ENCODE assay signal across 9 cellular contexts in genomic region chr15:85482896-85483295, GRCh38.
A peak's percentile ranks its signal among the peaks of the same experiment; 100 is the strongest.
DNase-seq lines count a peak whose midpoint lies in the region; ATAC-seq, FAIRE-seq and TF ChIP-seq lines count a peak whose summit lies in the region.
"Had no signal": no experiment of that assay in that cellular context is flagged by ENCODE, and none has a peak within 500 bp of the region (broad histone marks: within the 10 kb centered on the region; RNA-seq: fewer than 3 reads in every experiment).

No MANE protein-coding gene starts in this region.

- H4K20me1 ChIP-seq in HepG2 (ENCODE audit: insufficient read depth, low read length) = no peaks in the 10 kb centered on the region; the same call in 1 of the 2 replicates
- H4K20me1 ChIP-seq in keratinocyte (ENCODE audit: control insufficient read depth, extremely low read depth, insufficient read depth, low read length) = no peaks in the 10 kb centered on the region

- no peaks in the 10 kb centered on the region for H3K36me3 Mint-ChIP-seq in WTC11

- H3K4me3 ChIP-seq in right lobe of liver (no peak overlapping the region), HepG2 (replicated peaks in 1 of 3; ENCODE audit: insufficient read depth in 1 of 3, low read depth in 2 of 3, low read length in 3 of 3) (no peak overlapping the region), keratinocyte (ENCODE audit: control insufficient read depth in 2 of 3, extremely low read depth in 1 of 3, insufficient read depth in 2 of 3, low read depth in 1 of 3, low read length in 3 of 3) (no peak overlapping the region), vagina (no peak overlapping the region)

- TF ChIP-seq EP300 in HepG2 (IDR thresholded peaks at IDR 0.05; ENCODE audit: low read depth in 2 of 2, low read length in 2 of 2) = no peak
- TF ChIP-seq EP300 in HepG2 (CRISPR knock-in tag; IDR thresholded peaks at IDR 0.05; ENCODE audit: borderline replicate concordance) = no peak

- peak overlapping the region; percentile 47; the same call in 1 of the 2 replicates for H3K27ac Mint-ChIP-seq in WTC11
- H3K27ac Mint-ChIP-seq: CD8-positive, alpha-beta T cell had no signal

- H2AFZ ChIP-seq in HepG2 (ENCODE audit: low read length) = no peak overlapping the region
- H2AFZ ChIP-seq in keratinocyte (ENCODE audit: control insufficient read depth, low read length) = no peak overlapping the region

- H3K9me3 Mint-ChIP-seq in WTC11 = no peaks in the 10 kb centered on the region
- H3K9me3 Mint-ChIP-seq: CD8-positive, alpha-beta T cell had no signal

- CTCF ChIA-PET in HepG2 (lab: Yijun Ruan, JAX; ENCODE audit: low intra/inter-chr PET ratio, low total read pairs) = no interaction called here
- CTCF ChIA-PET in WTC11 (lab: Charles Lee) = interaction anchor here (1.4 kb wide), 1 partner anchor 152 kb away, joined by 3 read pairs; no protein-coding TSS in a partner anchor

- ATAC-seq in right lobe of liver (peak; percentile 25 to 61 (median 44)), HepG2 (no peak), WTC11 (no peak), HG02938 (IDR thresholded peaks at IDR 0.05; ENCODE audit: unreplicated experiment) (no peak)
- ATAC-seq: CD8-positive, alpha-beta T cell had no signal

- H3K4me1 Mint-ChIP-seq in WTC11 = peaks cover 55% of the 10 kb centered on the region

- BruUV-seq in HepG2 (replicated peaks; lab: Mats Ljungman, UMichigan) = no TSS peak

- no peak overlapping the region for H3K4me3 Mint-ChIP-seq in WTC11
- H3K4me3 Mint-ChIP-seq: CD8-positive, alpha-beta T cell had no signal

- H3K9me1 ChIP-seq in keratinocyte (ENCODE audit: control insufficient read depth, extremely low read depth, insufficient read depth, low read length) = no peaks in the 10 kb centered on the region

- no peak for TF ChIP-seq RAD21 in HepG2 (CRISPR knock-in tag; IDR thresholded peaks at IDR 0.05)

- H3K36me3 ChIP-seq in right lobe of liver (no peaks in the 10 kb centered on the region), HepG2 (replicated peaks in 1 of 2; ENCODE audit: control insufficient read depth in 1 of 2, insufficient read depth in 2 of 2, low read length in 2 of 2) (no peaks in the 10 kb centered on the region; a peak in 1 of 5 replicates), keratinocyte (ENCODE audit: control insufficient read depth in 2 of 2, extremely low read depth in 1 of 2, insufficient read depth in 2 of 2, low read length in 2 of 2) (no peaks in the 10 kb centered on the region), vagina (no peaks in the 10 kb centered on the region)

- H3K4me2 ChIP-seq in HepG2 (ENCODE audit: low read depth, low read length) (no peak overlapping the region), keratinocyte (ENCODE audit: control insufficient read depth, extremely low read depth, insufficient read depth, low read depth, low read length) (peak overlapping the region; percentile 37)

- dilution Hi-C loops in keratinocyte (cut with MboI; ENCODE audit: extremely low pct_ligation_motif_present, low sequenced_read_pairs) = no loop called here

- peaks cover 9% of the 10 kb centered on the region for H3K79me2 ChIP-seq in HepG2 (ENCODE audit: insufficient read depth, low read length)
- H3K79me2 ChIP-seq in keratinocyte (ENCODE audit: control insufficient read depth, insufficient read depth, low read length) = peaks cover 52% of the 10 kb centered on the region

- intact Hi-C loops in right lobe of liver (cut with DNase I) = no loop called here
- intact Hi-C loops in HepG2 (cut with micrococcal nuclease; ENCODE audit: unreplicated experiment) = no loop called here
- intact Hi-C loops in vagina (cut with DNase I) = no loop called here

- no peak for TF ChIP-seq POLR2A in right lobe of liver (IDR thresholded peaks at IDR 0.05)
- no peak for TF ChIP-seq POLR2A in HepG2 (IDR thresholded peaks at IDR 0.05; ENCODE audit: insufficient read depth in 1 of 2, low read depth in 2 of 2, low read length in 2 of 2)
- TF ChIP-seq POLR2A in vagina (IDR thresholded peaks at IDR 0.05) = no peak

- FAIRE-seq in HepG2 (lab: Jason Lieb, UNC) = no peak
- FAIRE-seq in keratinocyte (lab: Jason Lieb, UNC) = no peak

- no peaks in the 10 kb centered on the region for H3K27me3 Mint-ChIP-seq in WTC11 (ENCODE audit: low read depth)

- H3K9ac ChIP-seq in HepG2 (ENCODE audit: insufficient read depth, low read depth, low read length) (no peak overlapping the region), keratinocyte (ENCODE audit: control insufficient read depth, extremely low read depth, insufficient read depth, low read length) (no peak overlapping the region)

- no peaks in the 10 kb centered on the region for H3K9me3 ChIP-seq in right lobe of liver
- no peaks in the 10 kb centered on the region for H3K9me3 ChIP-seq in HepG2 (ENCODE audit: low read length)
- H3K9me3 ChIP-seq in keratinocyte (ENCODE audit: control insufficient read depth, low read depth, low read length) = no peaks in the 10 kb centered on the region
- no peaks in the 10 kb centered on the region for H3K9me3 ChIP-seq in vagina

- DNase-seq in right lobe of liver (no peak), HepG2 (ENCODE audit: low spot score) (no peak), WTC11 (ENCODE audit: low spot score) (no peak), keratinocyte (ENCODE audit: low read depth, low spot score) (no peak), vagina (ENCODE audit: extremely low spot score in 2 of 2) (no peak), hypothalamus (lab: John Stamatoyannopoulos, UW) (no peak)
- no peak for DNase-seq in activated effector memory CD4-positive, alpha-beta T cell treated with Interleukin-2 at 50 U/mL for 16 hours
- DNase-seq: CD8-positive, alpha-beta T cell had no signal

- in situ Hi-C loops in HepG2 (cut with HindIII; ENCODE audit: extremely low pct_ligation_motif_present, low pct_unique_long_range_greater_than_20kb) = no loop called here

- TF ChIP-seq CTCF in right lobe of liver (IDR thresholded peaks at IDR 0.05) (no peak), HepG2 (CRISPR knock-in tag; IDR thresholded peaks at IDR 0.05) (no peak), WTC11 (IDR thresholded peaks at IDR 0.05) (no peak), keratinocyte (optimal IDR thresholded peaks at IDR 0.05 in 1 of 3, IDR thresholded peaks at IDR 0.05 in 1 of 3, conservative IDR thresholded peaks at IDR 0.05 in 1 of 3; ENCODE audit: extremely low read depth in 1 of 3, insufficient read depth in 2 of 3, low read length in 3 of 3) (no peak), vagina (IDR thresholded peaks at IDR 0.05) (no peak)

- 34% methylated on average over 6 of the region's 6 CpGs for WGBS in right lobe of liver (ENCODE audit: insufficient coverage, low coverage, low lambda C conversion rate, missing lambda C conversion rate)
- WGBS in HepG2 (ENCODE audit: low lambda C conversion rate) = 90% methylated on average over 6 of the region's 6 CpGs

- peak overlapping the region in 2 of 3 donors; percentile 3 to 52 for H3K27ac ChIP-seq in right lobe of liver
- no peak overlapping the region for H3K27ac ChIP-seq in HepG2 (ENCODE audit: extremely low read length, insufficient read depth, low read length)
- no peak overlapping the region for H3K27ac ChIP-seq in keratinocyte (ENCODE audit: control insufficient read depth, insufficient read depth, low read length)
- H3K27ac ChIP-seq in vagina = peak overlapping the region; percentile 69

- POLR2A ChIA-PET in HepG2 (lab: Yijun Ruan, JAX) = no interaction called here
- POLR2A ChIA-PET in WTC11 (lab: Charles Lee) = no interaction called here

- peaks cover 0 to 20% (median 5%) of the 10 kb centered on the region in 4 donors for H3K4me1 ChIP-seq in right lobe of liver
- peaks cover 27% of the 10 kb centered on the region for H3K4me1 ChIP-seq in HepG2 (ENCODE audit: insufficient read depth, low read length)
- H3K4me1 ChIP-seq in keratinocyte (ENCODE audit: control insufficient read depth, extremely low read depth, insufficient read depth, low read length) = peaks cover 38% of the 10 kb centered on the region
- H3K4me1 ChIP-seq in vagina = peaks cover 80% of the 10 kb centered on the region

- no peaks in the 10 kb centered on the region for H3K27me3 ChIP-seq in right lobe of liver
- H3K27me3 ChIP-seq in HepG2 (ENCODE audit: control insufficient read depth in 1 of 2, insufficient read depth in 2 of 2, low read length in 2 of 2) = no peaks in the 10 kb centered on the region
- H3K27me3 ChIP-seq in keratinocyte (ENCODE audit: control insufficient read depth, extremely low read depth, insufficient read depth, low read length) = no peaks in the 10 kb centered on the region
- H3K27me3 ChIP-seq in vagina = no peaks in the 10 kb centered on the region

TF ChIP-seq in HepG2, 621 proteins besides CTCF, POLR2A, EP300 and RAD21 (continues in another document):
- TF ChIP-seq SIN3B (IDR thresholded peaks at IDR 0.05; ENCODE audit: low read length) = no peak
- no peak for TF ChIP-seq ZFP36L1 (CRISPR knock-in tag; IDR thresholded peaks at IDR 0.05)
- TF ChIP-seq ZNF362 (CRISPR knock-in tag; IDR thresholded peaks at IDR 0.05; ENCODE audit: borderline replicate concordance) = no peak
- TF ChIP-seq BHLHE40 (IDR thresholded peaks at IDR 0.05; ENCODE audit: low read length) = no peak
- TF ChIP-seq STAG1 (CRISPR knock-in tag; IDR thresholded peaks at IDR 0.05) = no peak
- TF ChIP-seq SP4 (CRISPR knock-in tag; IDR thresholded peaks at IDR 0.05) = no peak

TF ChIP-seq in WTC11, 78 proteins besides CTCF, POLR2A, EP300 and RAD21:
- no peak for TF ChIP-seq ZNF121 (CRISPR knock-in tag; IDR thresholded peaks at IDR 0.05)

Comparison
In these comparisons a context has a peak if more than half of its experiments do, and no peak if none do; other contexts are left out.
1. ATAC-seq: peak in right lobe of liver (4 of 4); none in HepG2 (single experiment), WTC11 (single experiment) and HG02938 (single experiment).
2. H3K27ac ChIP-seq: peak in right lobe of liver (2 of 3) and vagina (single experiment); none in HepG2 (single experiment) and keratinocyte (single experiment).